ENCODE assay signal across 30 cellular contexts in genomic region chr20:44700306-44700705, GRCh38. TPM values are rescaled to one million over a fixed set of nuclear protein-coding genes. Genes with fewer than 3 reads are reported as not detected.
A peak's percentile ranks its signal among the peaks of the same experiment; 100 is the strongest.
DNase-seq lines count a peak whose midpoint lies in the region; ATAC-seq and TF ChIP-seq lines count a peak whose summit lies in the region.
"Had no signal": no experiment of that assay in that cellular context is flagged by ENCODE, and none has a peak within 500 bp of the region (broad histone marks: within the 10 kb centered on the region; RNA-seq: fewer than 3 reads in every experiment).

No MANE protein-coding gene starts in this region.

- TF ChIP-seq CTCF in HEK293 (tag by site-specific recombination; IDR thresholded peaks at IDR 0.05) (no peak), Panc1 (IDR thresholded peaks at IDR 0.05) (no peak), osteocyte (IDR thresholded peaks at IDR 0.05) (no peak)

- H3K9me3 Mint-ChIP-seq in osteocyte (ENCODE audit: unreplicated experiment): no peaks in the 10 kb centered on the region
- H3K9me3 Mint-ChIP-seq: CD4-positive, alpha-beta memory T cell; memory B cell; stimulated activated naive B cell treated with anti-CD40 and anti-IgM and Interleukin-4, amounts not matched to agents 10 μg/mL and 1 μg/mL and 100 μg/mL, for 72 hours had no signal

- POLR2A ChIA-PET in HEK293 (lab: Yijun Ruan, JAX) (no interaction called here), Panc1 (lab: Charles Lee) (no interaction called here)

- intact Hi-C loops in Panc1 (cut with micrococcal nuclease; ENCODE audit: unreplicated experiment): no loop called here
- intact Hi-C loops in sciatic nerve (cut with DNase I): no loop called here

- in situ Hi-C loops in Panc1 (cut with HindIII; ENCODE audit: low pct_unique_long_range_greater_than_20kb, low sequenced_read_pairs): no loop called here

- H3K36me3 Mint-ChIP-seq in osteocyte (ENCODE audit: unreplicated experiment): no peaks in the 10 kb centered on the region
- H3K36me3 Mint-ChIP-seq: activated naive CD8-positive, alpha-beta T cell; CD4-positive, alpha-beta memory T cell; memory B cell; stimulated activated naive B cell treated with anti-CD40 and anti-IgM and Interleukin-4, amounts not matched to agents 10 μg/mL and 1 μg/mL and 100 μg/mL, for 72 hours had no signal

- H3K27me3 ChIP-seq in Panc1 (ENCODE audit: control insufficient read depth, insufficient read depth, low read length): no peaks in the 10 kb centered on the region
- H3K27me3 ChIP-seq: cardiac muscle cell, suprapubic skin had no signal

- H3K36me3 ChIP-seq in HEK293 (ENCODE audit: control insufficient read depth in 2 of 2, insufficient read depth in 1 of 2, low read length in 2 of 2): no peaks in the 10 kb centered on the region
- H3K36me3 ChIP-seq in Panc1 (ENCODE audit: control insufficient read depth, insufficient read depth, low read length): no peaks in the 10 kb centered on the region
- H3K36me3 ChIP-seq: cardiac muscle cell, neutrophil, suprapubic skin had no signal

- CTCF ChIA-PET in HEK293 (lab: Yijun Ruan, JAX): interaction anchor here (0.5 to 1.4 kb wide), 5 partner anchors 17 to 597 kb away, joined by 3 to 6 read pairs (median 4); no protein-coding TSS in a partner anchor
- CTCF ChIA-PET in Panc1 (lab: Charles Lee): interaction anchor here (0.5 kb wide), 1 partner anchor 476 kb away, joined by 3 read pairs; no protein-coding TSS in a partner anchor

- no peaks in the 10 kb centered on the region for H3K4me1 ChIP-seq in HEK293 (ENCODE audit: control insufficient read depth, insufficient read depth, low read length)
- peaks cover 47% of the 10 kb centered on the region for H3K4me1 ChIP-seq in Panc1 (ENCODE audit: control insufficient read depth, insufficient read depth, low read length)
- H3K4me1 ChIP-seq: foreskin keratinocyte had no signal

- peak overlapping the region; percentile 67 for H3K27ac Mint-ChIP-seq in osteocyte (ENCODE audit: unreplicated experiment)
- H3K27ac Mint-ChIP-seq: activated naive CD8-positive, alpha-beta T cell; memory B cell; stimulated activated naive B cell treated with anti-CD40 and anti-IgM and Interleukin-4, amounts not matched to agents 10 μg/mL and 1 μg/mL and 100 μg/mL, for 72 hours had no signal

- no peak overlapping the region for H3K27ac ChIP-seq in HEK293 (ENCODE audit: extremely low read depth, low read depth, low read length)
- H3K27ac ChIP-seq in Panc1 (ENCODE audit: low read length): peak overlapping the region; percentile 70
- H3K27ac ChIP-seq: cardiac muscle cell, foreskin keratinocyte, neutrophil, suprapubic skin had no signal

- no peaks in the 10 kb centered on the region for H3K27me3 Mint-ChIP-seq in osteocyte (ENCODE audit: unreplicated experiment)
- H3K27me3 Mint-ChIP-seq: activated naive CD8-positive, alpha-beta T cell; stimulated activated naive B cell treated with anti-CD40 and anti-IgM and Interleukin-4, amounts not matched to agents 10 μg/mL and 1 μg/mL and 100 μg/mL, for 72 hours had no signal

- BruUV-seq in Panc1 (replicated peaks; lab: Mats Ljungman, UMichigan): no TSS peak

- H3K9me3 ChIP-seq in HEK293 (ENCODE audit: control insufficient read depth, insufficient read depth, low read depth, low read length) (no peaks in the 10 kb centered on the region), Panc1 (ENCODE audit: control insufficient read depth, insufficient read depth, low read depth, low read length) (no peaks in the 10 kb centered on the region; the same call in 1 of the 2 replicates)
- H3K9me3 ChIP-seq: neutrophil, suprapubic skin had no signal

- no peak for ATAC-seq in Panc1
- ATAC-seq in sciatic nerve: no peak
- ATAC-seq: foreskin keratinocyte; left colon; stimulated activated naive B cell treated with anti-CD40 and anti-IgM and Interleukin-4, amounts not matched to agents 10 μg/mL and 1 μg/mL and 100 μg/mL, for 72 hours had no signal

- H3K4me3 ChIP-seq in HEK293 (ENCODE audit: low read depth, low read length) (no peak overlapping the region), Panc1 (ENCODE audit: low read depth in 2 of 2, low read length in 2 of 2) (no peak overlapping the region)
- H3K4me3 ChIP-seq: cardiac muscle cell, coronary artery, suprapubic skin had no signal

- no peak overlapping the region for H3K4me3 Mint-ChIP-seq in osteocyte (ENCODE audit: unreplicated experiment)
- H3K4me3 Mint-ChIP-seq: activated naive CD8-positive, alpha-beta T cell; CD4-positive, alpha-beta memory T cell; memory B cell; stimulated activated naive B cell treated with anti-CD40 and anti-IgM and Interleukin-4, amounts not matched to agents 10 μg/mL and 1 μg/mL and 100 μg/mL, for 72 hours had no signal

- H3K4me1 Mint-ChIP-seq in osteocyte (ENCODE audit: unreplicated experiment): peaks cover 89% of the 10 kb centered on the region
- H3K4me1 Mint-ChIP-seq: CD4-positive, alpha-beta memory T cell had no signal

- DNase-seq in DMS 273 (lab: John Stamatoyannopoulos, UW; ENCODE audit: unreplicated experiment) (peak; percentile 77), Panc1 (ENCODE audit: low read depth, low spot score) (no peak), osteocyte (ENCODE audit: extremely low spot score, unreplicated experiment) (no peak), SW 1271 (lab: John Stamatoyannopoulos, UW) (no peak), DMS53 treated with DMSO at 0.1 percent for 48 hours (lab: John Stamatoyannopoulos, UW; ENCODE audit: unreplicated experiment) (no peak), sciatic nerve (ENCODE audit: low spot score) (no peak)
- DNase-seq: activated effector memory CD4-positive, alpha-beta T cell treated with Interleukin-2 at 50 U/mL for 16 hours; activated T-cell treated with anti-CD3 and anti-CD28 coated beads for 4 hours; aorta; CD4-positive, alpha-beta memory T cell; DMS53; effector memory CD4-positive, alpha-beta T cell; foreskin keratinocyte; hippocampal formation; left colon; NCI-H1048; NCI-H2081; NCI-H526; RPMI8226; stimulated activated CD4-positive, alpha-beta T cell treated with anti-CD3 and anti-CD28 coated beads, Interleukin-15, amount 100 ng/mL, for 24 hours; stimulated activated naive B cell treated with anti-CD40 and anti-IgM and Interleukin-4, amounts not matched to agents 10 μg/mL and 1 μg/mL and 100 μg/mL, for 72 hours had no signal

TF ChIP-seq in HEK293, 187 proteins besides CTCF, POLR2A, EP300 and RAD21:
- TF ChIP-seq ZIC2 (tag by site-specific recombination; IDR thresholded peaks at IDR 0.05): peak; percentile 43; the same call in 1 of the 2 replicates
- TF ChIP-seq ZNF571 (tag by site-specific recombination; IDR thresholded peaks at IDR 0.05): no peak

RNA-seq across cellular contexts. Expression of gene CCN5, which starts 14.9 kb away (rescaled TPM):
- total RNA-seq in Panc1 (2021; ENCODE audit: unreplicated experiment): 15.2 TPM
- 32.0 TPM for polyA plus RNA-seq in Panc1 (2012; ENCODE audit: insufficient read length)
- 18.2 and 24.0 TPM in 2 replicates for total RNA-seq in osteocyte
- 147 TPM for total RNA-seq in sciatic nerve
- total RNA-seq: cardiac muscle cell; CD4-positive, alpha-beta memory T cell; foreskin keratinocyte; progenitor cell of endocrine pancreas; T-helper 1 cell treated with Interleukin-12 subunit alpha and Interleukin-12 subunit beta and Interleukin-4 antibody, amounts not matched to agents 30 ng/mL and 1 ng/mL, for 36 hours had no signal
- polyA plus RNA-seq: CD4-positive, alpha-beta memory T cell; foreskin keratinocyte had no signal

RNA-seq across cellular contexts. Expression of gene KCNK15, which starts 45.4 kb away (rescaled TPM):
- total RNA-seq in Panc1 (2021; ENCODE audit: unreplicated experiment) (7.4 TPM), osteocyte (17.5 and 21.5 TPM in 2 replicates), sciatic nerve (3.2 TPM)
- polyA plus RNA-seq in Panc1 (2012; ENCODE audit: insufficient read length): 13.2 TPM
- total RNA-seq: cardiac muscle cell; CD4-positive, alpha-beta memory T cell; foreskin keratinocyte had no signal
- polyA plus RNA-seq: CD4-positive, alpha-beta memory T cell had no signal

RNA-seq across cellular contexts. Expression of gene ADA, which starts 48.8 kb away (rescaled TPM):
- total RNA-seq in Panc1 (2021; ENCODE audit: unreplicated experiment) (53.8 TPM), osteocyte (177 and 185 TPM in 2 replicates), sciatic nerve (7.7 TPM)
- 65.5 TPM for polyA plus RNA-seq in Panc1 (2012; ENCODE audit: insufficient read length)
